ENCODE assay signal across 17 cellular contexts in genomic region chr2:127052068-127052770, GRCh38. TPM values are rescaled to one million over a fixed set of nuclear protein-coding genes. Genes with fewer than 3 reads are reported as not detected.
DNase-seq lines count a peak whose midpoint lies in the region; ATAC-seq and TF ChIP-seq lines count a peak whose summit lies in the region.
"Had no signal": no experiment of that assay in that cellular context is flagged by ENCODE, and none has a peak within 500 bp of the region (broad histone marks: within the 10 kb centered on the region; RNA-seq: fewer than 3 reads in every experiment).

No MANE protein-coding gene starts in this region.

- ATAC-seq in natural killer cell (no peak), upper lobe of right lung (no peak), GM18505 (IDR thresholded peaks at IDR 0.05; ENCODE audit: unreplicated experiment) (no peak)
- no peak for ATAC-seq in natural killer cell treated with Interleukin-12 subunit alpha and Interleukin-12 subunit beta and Interleukin-15 and Interleukin-18, amount 100 ng/mL, for 72 hours

- H3K4me3 ChIP-seq in neuronal stem cell (ENCODE audit: low read length in 2 of 2) (no peak overlapping the region), upper lobe of right lung (no peak overlapping the region)
- H3K4me3 ChIP-seq: breast epithelium had no signal

- peaks cover 2% of the 10 kb centered on the region for H3K79me1 ChIP-seq in neuronal stem cell (ENCODE audit: low read depth, low read length)

- no peak overlapping the region for H2BK120ac ChIP-seq in neuronal stem cell (ENCODE audit: low read depth, low read length)

- no peak overlapping the region for H3K23ac ChIP-seq in neuronal stem cell (ENCODE audit: low read depth, low read length, poor library complexity)

- intact Hi-C loops in natural killer cell (cut with micrococcal nuclease) (no loop called here), upper lobe of right lung (cut with DNase I) (no loop called here)

- H3K27me3 ChIP-seq in neuronal stem cell (ENCODE audit: control insufficient read depth in 3 of 3, insufficient read depth in 3 of 3, low read depth in 1 of 3, low read length in 3 of 3) = no peaks in the 10 kb centered on the region
- H3K27me3 ChIP-seq in upper lobe of right lung = no peaks in the 10 kb centered on the region
- H3K27me3 ChIP-seq: breast epithelium had no signal

- no peaks in the 10 kb centered on the region for H3K36me3 Mint-ChIP-seq in natural killer cell
- no peaks in the 10 kb centered on the region for H3K36me3 Mint-ChIP-seq in natural killer cell treated with Interleukin-12 subunit alpha and Interleukin-12 subunit beta and Interleukin-15 and Interleukin-18, amount 100 ng/mL, for 72 hours

- H3K9ac ChIP-seq in neuronal stem cell (ENCODE audit: low read depth, low read length, poor library complexity) = no peak overlapping the region

- H3K9me3 Mint-ChIP-seq in natural killer cell = no peaks in the 10 kb centered on the region
- no peaks in the 10 kb centered on the region for H3K9me3 Mint-ChIP-seq in natural killer cell treated with Interleukin-12 subunit alpha and Interleukin-12 subunit beta and Interleukin-15 and Interleukin-18, amount 100 ng/mL, for 72 hours
- H3K9me3 Mint-ChIP-seq: CD4-positive, CD25-positive, alpha-beta regulatory T cell; IgD-negative memory B cell; stimulated activated naive CD8-positive, alpha-beta T cell treated with anti-CD3 and anti-CD28 coated beads, Interleukin-15, Interleukin-2, amounts not matched to agents 100 ng/mL and 50 ng/mL, for 24 hours had no signal

- WGBS in neuronal stem cell (ENCODE audit: extremely low coverage in 2 of 2, insufficient read length in 2 of 2, insufficient replicate concordance in 1 of 2), 2 donors = no CpG with 5 or more reads among the region's 23 CpGs

- no peak overlapping the region for H4K8ac ChIP-seq in neuronal stem cell (ENCODE audit: low read depth, low read length)

- H3K4me2 ChIP-seq in neuronal stem cell (ENCODE audit: insufficient read depth, low read length, poor library complexity, severe bottlenecking) = no peak overlapping the region

- no peak for TF ChIP-seq POLR2A in GM18505 (IDR thresholded peaks at IDR 0.05; ENCODE audit: borderline replicate concordance, extremely low read depth, insufficient read depth, insufficient read length)

- H3K9me3 ChIP-seq in neuronal stem cell (replicated peaks in 1 of 2; ENCODE audit: control insufficient read depth in 2 of 2, insufficient read depth in 1 of 2, low read depth in 1 of 2, low read length in 2 of 2) (peaks cover 0 to 4% of the 10 kb centered on the region in 2 donors), upper lobe of right lung (no peaks in the 10 kb centered on the region)
- H3K9me3 ChIP-seq: breast epithelium had no signal

- TF ChIP-seq CTCF in natural killer cell (IDR thresholded peaks at IDR 0.05) (no peak), upper lobe of right lung (IDR thresholded peaks at IDR 0.05) (no peak)

- H3K27ac ChIP-seq in caudate nucleus (ENCODE audit: low read depth, low read length) (peak overlapping the region; percentile 80), neuronal stem cell (replicated peaks; ENCODE audit: low read length) (no peak overlapping the region), upper lobe of right lung (no peak overlapping the region)

- H2AK5ac ChIP-seq in neuronal stem cell (ENCODE audit: low read depth, low read length) = no peak overlapping the region

- H3K36me3 ChIP-seq in neuronal stem cell (replicated peaks in 1 of 2; ENCODE audit: control insufficient read depth in 2 of 2, insufficient read depth in 2 of 2, low read length in 2 of 2) = peaks cover 0 to 12% of the 10 kb centered on the region in 2 donors
- H3K36me3 ChIP-seq in upper lobe of right lung = no peaks in the 10 kb centered on the region
- H3K36me3 ChIP-seq: breast epithelium had no signal

- no peak overlapping the region for H2BK12ac ChIP-seq in neuronal stem cell (ENCODE audit: low read length)

- H2AFZ ChIP-seq in neuronal stem cell (ENCODE audit: low read length) = no peak overlapping the region

- DNase-seq in natural killer cell (no peak), caudate nucleus (lab: John Stamatoyannopoulos, UW) (peak in 29 of 61 donors; percentile 24 to 71 (median 49)), neuronal stem cell (ENCODE audit: low spot score) (no peak), upper lobe of right lung (peak; percentile 64), EL (no peak), SHP77 (lab: John Stamatoyannopoulos, UW) (no peak)
- DNase-seq in natural killer cell treated with Interleukin-12 subunit alpha and Interleukin-12 subunit beta and Interleukin-15 and Interleukin-18, amount 100 ng/mL, for 72 hours (ENCODE audit: low spot score) = no peak
- DNase-seq: activated CD4-positive, alpha-beta T cell treated with anti-CD3 and anti-CD28 coated beads for 4 hours; activated effector memory CD4-positive, alpha-beta T cell treated with Interleukin-2 at 50 U/mL for 16 hours; CD4-positive, CD25-positive, alpha-beta regulatory T cell; NCI-H2227 treated with DMSO at 0.1 percent for 48 hours; OCI-M1; T-helper 1 cell had no signal

- H2BK15ac ChIP-seq in neuronal stem cell (ENCODE audit: low read length) = no peak overlapping the region

- no peaks in the 10 kb centered on the region for H3K27me3 Mint-ChIP-seq in natural killer cell (ENCODE audit: low read depth in 2 of 2)
- H3K27me3 Mint-ChIP-seq in natural killer cell treated with Interleukin-12 subunit alpha and Interleukin-12 subunit beta and Interleukin-15 and Interleukin-18, amount 100 ng/mL, for 72 hours = no peaks in the 10 kb centered on the region
- H3K27me3 Mint-ChIP-seq: CD4-positive, CD25-positive, alpha-beta regulatory T cell; IgD-negative memory B cell; stimulated activated naive CD8-positive, alpha-beta T cell treated with anti-CD3 and anti-CD28 coated beads, Interleukin-15, Interleukin-2, amounts not matched to agents 100 ng/mL and 50 ng/mL, for 24 hours had no signal

- no peak overlapping the region for H3K14ac ChIP-seq in neuronal stem cell (ENCODE audit: low read length)

- H3K4me1 ChIP-seq in neuronal stem cell (ENCODE audit: control insufficient read depth in 2 of 2, insufficient read depth in 1 of 2, low read depth in 1 of 2, low read length in 2 of 2) = peaks cover 0 to 4% of the 10 kb centered on the region in 2 donors
- H3K4me1 ChIP-seq in upper lobe of right lung = no peaks in the 10 kb centered on the region
- H3K4me1 ChIP-seq: breast epithelium had no signal

- peak overlapping the region; percentile 20 to 56 for H3K27ac Mint-ChIP-seq in natural killer cell
- H3K27ac Mint-ChIP-seq in natural killer cell treated with Interleukin-12 subunit alpha and Interleukin-12 subunit beta and Interleukin-15 and Interleukin-18, amount 100 ng/mL, for 72 hours = peak overlapping the region in 1 of 2 donors; percentile 33
- H3K27ac Mint-ChIP-seq: stimulated activated naive CD8-positive, alpha-beta T cell treated with anti-CD3 and anti-CD28 coated beads, Interleukin-15, Interleukin-2, amounts not matched to agents 100 ng/mL and 50 ng/mL, for 24 hours had no signal

- H3K4ac ChIP-seq in neuronal stem cell (ENCODE audit: low read length) = no peak overlapping the region

- peaks cover 11 to 22% of the 10 kb centered on the region in 2 donors for H3K4me1 Mint-ChIP-seq in natural killer cell
- peaks cover 0 to 15% of the 10 kb centered on the region in 2 donors for H3K4me1 Mint-ChIP-seq in natural killer cell treated with Interleukin-12 subunit alpha and Interleukin-12 subunit beta and Interleukin-15 and Interleukin-18, amount 100 ng/mL, for 72 hours (ENCODE audit: low read depth in 2 of 2)

- H3K18ac ChIP-seq in neuronal stem cell (ENCODE audit: low read length) = peak overlapping the region; percentile 48

- no peak overlapping the region for H3K4me3 Mint-ChIP-seq in natural killer cell
- no peak overlapping the region for H3K4me3 Mint-ChIP-seq in natural killer cell treated with Interleukin-12 subunit alpha and Interleukin-12 subunit beta and Interleukin-15 and Interleukin-18, amount 100 ng/mL, for 72 hours
- H3K4me3 Mint-ChIP-seq: IgD-negative memory B cell; stimulated activated naive CD8-positive, alpha-beta T cell treated with anti-CD3 and anti-CD28 coated beads, Interleukin-15, Interleukin-2, amounts not matched to agents 100 ng/mL and 50 ng/mL, for 24 hours had no signal

- no peak overlapping the region for H4K91ac ChIP-seq in neuronal stem cell (ENCODE audit: low read depth, low read length, poor library complexity)

- no peak overlapping the region for H2BK5ac ChIP-seq in neuronal stem cell (ENCODE audit: low read length)

RNA-seq across cellular contexts. Expression of gene BIN1, which starts 54.7 kb away (rescaled TPM):
- 100 to 1,000 TPM in 2 of 3 donors, 10 to 100 TPM in 1; 73.5 to 131 (median 107) TPM for total RNA-seq in natural killer cell
- total RNA-seq in natural killer cell treated with Interleukin-12 subunit alpha and Interleukin-12 subunit beta and Interleukin-15 and Interleukin-18, amount 100 ng/mL, for 72 hours = 10 to 100 TPM; 18.0 to 35.9 TPM
- 58.5 TPM for polyA plus RNA-seq in neuronal stem cell (2013, experiment 1 of 2)
- polyA plus RNA-seq in neuronal stem cell (2013, experiment 2 of 2) = 59.1 TPM
- total RNA-seq in upper lobe of right lung = 33.4 TPM
